In genomic region chr9:131720330-131720729, GRCh38 we compare ENCODE assay signal across 12 cellular contexts. TPM values are rescaled to one million over a fixed set of nuclear protein-coding genes. Genes with fewer than 3 reads are reported as not detected.
DNase-seq lines count a peak whose midpoint lies in the region; ATAC-seq and TF ChIP-seq lines count a peak whose summit lies in the region.
"Had no signal": no experiment of that assay in that cellular context is flagged by ENCODE, and none has a peak within 500 bp of the region (broad histone marks: within the 10 kb centered on the region; RNA-seq: fewer than 3 reads in every experiment).

No MANE protein-coding gene starts in this region.

- no peaks in the 10 kb centered on the region for H3K9me3 Mint-ChIP-seq in CD8-positive, alpha-beta memory T cell

- H3K27ac Mint-ChIP-seq in CD8-positive, alpha-beta memory T cell = peak overlapping the region; percentile 62 to 93 (median 86)

- no peak overlapping the region for H3K23ac ChIP-seq in mesenchymal stem cell (ENCODE audit: low read length in 2 of 2)

- H2AK5ac ChIP-seq in mesenchymal stem cell (ENCODE audit: low read length, severe bottlenecking) = peak overlapping the region; percentile 37

- 94% methylated on average over 6 of the region's 6 CpGs for WGBS in mesenchymal stem cell

- no peak overlapping the region for H3K18ac ChIP-seq in mesenchymal stem cell (ENCODE audit: low read depth in 1 of 2, low read length in 2 of 2)

- peaks cover 41% of the 10 kb centered on the region for H3K79me1 ChIP-seq in mesenchymal stem cell (replicated peaks; ENCODE audit: low read length, poor library complexity, severe bottlenecking)

- ATAC-seq in GM21619 (IDR thresholded peaks at IDR 0.05; ENCODE audit: unreplicated experiment) (peak; percentile 46), GM21737 (IDR thresholded peaks at IDR 0.05; ENCODE audit: unreplicated experiment) (no peak)
- ATAC-seq: esophagus mucosa had no signal

- H3K27me3 Mint-ChIP-seq in CD8-positive, alpha-beta memory T cell = no peaks in the 10 kb centered on the region

- no peaks in the 10 kb centered on the region for H3K9me3 ChIP-seq in CD8-positive, alpha-beta memory T cell (ENCODE audit: low read length)
- H3K9me3 ChIP-seq in WERI-Rb-1 (ENCODE audit: severe bottlenecking) = no peaks in the 10 kb centered on the region
- no peaks in the 10 kb centered on the region for H3K9me3 ChIP-seq in mesenchymal stem cell (ENCODE audit: control insufficient read depth, low read length)

- H3K4me1 Mint-ChIP-seq in CD8-positive, alpha-beta memory T cell = peaks cover 72 to 97% (median 92%) of the 10 kb centered on the region in 3 donors

- no peak overlapping the region for H2BK120ac ChIP-seq in mesenchymal stem cell (ENCODE audit: low read depth, low read length)

- H3K4me3 ChIP-seq in CD8-positive, alpha-beta memory T cell (ENCODE audit: low read length) = no peak overlapping the region
- H3K4me3 ChIP-seq in WERI-Rb-1 (ENCODE audit: low read depth, low read length) = no peak overlapping the region
- H3K4me3 ChIP-seq in mesenchymal stem cell (ENCODE audit: insufficient read depth in 1 of 2, low read depth in 1 of 2, low read length in 2 of 2) = no peak overlapping the region
- H3K4me3 ChIP-seq: cardiac muscle cell had no signal

- no peak overlapping the region for H2AFZ ChIP-seq in mesenchymal stem cell (ENCODE audit: low read depth, low read length)

- H2BK15ac ChIP-seq in mesenchymal stem cell (ENCODE audit: low read depth, poor library complexity, severe bottlenecking) = no peak overlapping the region

- peaks cover 0 to 65% (median 4%) of the 10 kb centered on the region in 3 donors for H3K36me3 Mint-ChIP-seq in CD8-positive, alpha-beta memory T cell

- no peak for TF ChIP-seq CTCF in WERI-Rb-1 (IDR thresholded peaks at IDR 0.05; ENCODE audit: low read depth, low read length)

- no peak overlapping the region for H3K27ac ChIP-seq in CD8-positive, alpha-beta memory T cell (ENCODE audit: low read depth, low read length)
- H3K27ac ChIP-seq in WERI-Rb-1 (peak overlapping the region; percentile 73; the same call in 1 of the 2 replicates), mesenchymal stem cell (ENCODE audit: low read length, poor library complexity, severe bottlenecking) (no peak overlapping the region)
- H3K27ac ChIP-seq: cardiac muscle cell had no signal

- H3K9ac ChIP-seq in mesenchymal stem cell (ENCODE audit: low read length) = no peak overlapping the region

- peaks cover 7% of the 10 kb centered on the region for H3K36me3 ChIP-seq in CD8-positive, alpha-beta memory T cell (ENCODE audit: insufficient read depth, low read length)
- H3K36me3 ChIP-seq in WERI-Rb-1 (no peaks in the 10 kb centered on the region), mesenchymal stem cell (ENCODE audit: control insufficient read depth in 1 of 2, insufficient read depth in 2 of 2, low read depth in 1 of 2, low read length in 2 of 2) (peaks cover 7 to 8% of the 10 kb centered on the region in 2 experiments)
- H3K36me3 ChIP-seq: cardiac muscle cell had no signal

- no peak overlapping the region for H3K4ac ChIP-seq in mesenchymal stem cell (ENCODE audit: low read depth in 1 of 2, low read length in 2 of 2)

- H3K4me2 ChIP-seq in mesenchymal stem cell (ENCODE audit: low read length, poor library complexity, severe bottlenecking) = no peak overlapping the region

- H3K27me3 ChIP-seq in CD8-positive, alpha-beta memory T cell (ENCODE audit: insufficient read depth, low read length, poor library complexity, severe bottlenecking) = no peaks in the 10 kb centered on the region
- H3K27me3 ChIP-seq in WERI-Rb-1 (ENCODE audit: insufficient read depth, low read depth, severe bottlenecking) = no peaks in the 10 kb centered on the region
- no peaks in the 10 kb centered on the region for H3K27me3 ChIP-seq in mesenchymal stem cell (ENCODE audit: control insufficient read depth in 1 of 2, insufficient read depth in 1 of 2, low read length in 2 of 2)
- H3K27me3 ChIP-seq: cardiac muscle cell had no signal

- CTCF ChIA-PET in CD8-positive, alpha-beta memory T cell (lab: Charles Lee) = interaction anchor here (1.2 to 1.9 kb wide), 5 partner anchors 12 to 135 kb away, joined by 3 to 8 read pairs (median 6); no protein-coding TSS in a partner anchor

- H4K8ac ChIP-seq in mesenchymal stem cell (ENCODE audit: low read length) = no peak overlapping the region

- H4K91ac ChIP-seq in mesenchymal stem cell (ENCODE audit: low read length) = no peak overlapping the region

- POLR2A ChIA-PET in CD8-positive, alpha-beta memory T cell (lab: Charles Lee) = interaction anchor here (1.0 to 1.2 kb wide), 2 partner anchors 11 to 19 kb away, joined by 3 to 8 read pairs; partner anchors contain the start of gene RAPGEF1

- no peak overlapping the region for H3K14ac ChIP-seq in mesenchymal stem cell (ENCODE audit: low read length in 2 of 2)

- peak in 1 of 5 donors; percentile 61 for DNase-seq in CD8-positive, alpha-beta memory T cell
- DNase-seq in WERI-Rb-1 = no peak
- no peak for DNase-seq in mesenchymal stem cell
- no peak for DNase-seq in NCI-H2227 treated with DMSO at 0.1 percent for 48 hours (lab: John Stamatoyannopoulos, UW)
- no peak for DNase-seq in NCI-H510A treated with DMSO at 0.1 percent for 48 hours (lab: John Stamatoyannopoulos, UW)
- no peak for DNase-seq in superior temporal gyrus (ENCODE audit: extremely low spot score)
- DNase-seq: COR-L47; NK-92 treated with Interleukin-12 subunit alpha and Interleukin-12 subunit beta, amount 100 ng/mL, for 24 hours had no signal

- peak overlapping the region in 6 of 7 donors; percentile 29 to 66 (median 53) for H3K4me3 Mint-ChIP-seq in CD8-positive, alpha-beta memory T cell

- H3K4me1 ChIP-seq in CD8-positive, alpha-beta memory T cell (ENCODE audit: insufficient read depth, low read length) = peaks cover 45% of the 10 kb centered on the region
- peaks cover 18% of the 10 kb centered on the region for H3K4me1 ChIP-seq in mesenchymal stem cell (ENCODE audit: control insufficient read depth, insufficient read depth, low read depth, low read length)

- no peak overlapping the region for H2BK5ac ChIP-seq in mesenchymal stem cell (ENCODE audit: low read depth, low read length, poor library complexity, severe bottlenecking)

- no peak overlapping the region for H2BK12ac ChIP-seq in mesenchymal stem cell (ENCODE audit: low read length in 2 of 2)

RNA-seq across cellular contexts. Expression of gene RAPGEF1, which starts 19.5 kb away (rescaled TPM):
- total RNA-seq in CD8-positive, alpha-beta memory T cell = 100 to 1,000 TPM; 145 to 148 TPM
- polyA plus RNA-seq in CD8-positive, alpha-beta memory T cell = 20.1 TPM
- polyA plus RNA-seq in mesenchymal stem cell (2013, experiment 1 of 2) = 27.5 TPM
- 26.0 TPM for polyA plus RNA-seq in mesenchymal stem cell (2013, experiment 2 of 2)
